ENCODE assay signal across 22 cellular contexts in genomic region chr1:918353-918752, GRCh38. TPM values are rescaled to one million over a fixed set of nuclear protein-coding genes. Genes with fewer than 3 reads are reported as not detected.
DNase-seq lines count a peak whose midpoint lies in the region; ATAC-seq and TF ChIP-seq lines count a peak whose summit lies in the region.
"Had no signal": no experiment of that assay in that cellular context is flagged by ENCODE, and none has a peak within 500 bp of the region (broad histone marks: within the 10 kb centered on the region; RNA-seq: fewer than 3 reads in every experiment).

No MANE protein-coding gene starts in this region.

- H3K27ac Mint-ChIP-seq in mesothelial cell of epicardium: peak overlapping the region; percentile 73
- H3K27ac Mint-ChIP-seq: IgD-negative memory B cell had no signal

- no peaks in the 10 kb centered on the region for H3K36me3 Mint-ChIP-seq in mesothelial cell of epicardium
- H3K36me3 Mint-ChIP-seq: CD8-positive, alpha-beta memory T cell; IgD-negative memory B cell had no signal

- H3K4me1 ChIP-seq in right atrium auricular region: peaks cover 0 to 26% of the 10 kb centered on the region in 2 donors

- no peak for ATAC-seq in left ventricle myocardium superior
- ATAC-seq: HCT116 had no signal

- H3K36me3 ChIP-seq in right atrium auricular region (no peaks in the 10 kb centered on the region), WERI-Rb-1 (no peaks in the 10 kb centered on the region; the same call in 1 of the 2 replicates)
- H3K36me3 ChIP-seq: Peyer's patch had no signal

- H3K27me3 ChIP-seq in right atrium auricular region: no peaks in the 10 kb centered on the region
- H3K27me3 ChIP-seq in WERI-Rb-1 (ENCODE audit: insufficient read depth, low read depth, severe bottlenecking): no peaks in the 10 kb centered on the region

- H3K9me3 ChIP-seq in right atrium auricular region: no peaks in the 10 kb centered on the region
- H3K9me3 ChIP-seq in WERI-Rb-1 (ENCODE audit: severe bottlenecking): no peaks in the 10 kb centered on the region
- H3K9me3 ChIP-seq: Peyer's patch had no signal

- H3K4me3 ChIP-seq in right atrium auricular region: no peak overlapping the region
- H3K4me3 ChIP-seq in WERI-Rb-1 (ENCODE audit: low read depth, low read length): no peak overlapping the region
- H3K4me3 ChIP-seq: Peyer's patch had no signal

- DNase-seq in left ventricle myocardium superior (peak; percentile 20), right atrium auricular region (ENCODE audit: low spot score) (no peak), WERI-Rb-1 (no peak), mesothelial cell of epicardium (ENCODE audit: low spot score in 2 of 2, unreplicated experiment in 2 of 2) (no peak), NCI-H748 treated with DMSO at 0.1 percent for 48 hours (lab: John Stamatoyannopoulos, UW) (no peak), NCI-H1436 treated with DMSO at 0.1 percent for 48 hours (lab: John Stamatoyannopoulos, UW) (no peak), SIG-M5 treated with dmso at 0.1 percent for 504 hours (lab: John Stamatoyannopoulos, UW; ENCODE audit: unreplicated experiment) (no peak), AML-193 (lab: John Stamatoyannopoulos, UW) (no peak)
- DNase-seq: C1 segment of cervical spinal cord, Calu3, DMS153, GOT3, NCI-H1105, NCI-H2029 treated with DMSO at 0.1 percent for 48 hours, NCI-H226, NCI-H524, NCI-H82, Peyer's patch had no signal

- no peak overlapping the region for H3K4me3 Mint-ChIP-seq in mesothelial cell of epicardium
- H3K4me3 Mint-ChIP-seq: CD8-positive, alpha-beta memory T cell; IgD-negative memory B cell had no signal

- no peak for TF ChIP-seq CTCF in right atrium auricular region (IDR thresholded peaks at IDR 0.05)
- TF ChIP-seq CTCF in WERI-Rb-1 (IDR thresholded peaks at IDR 0.05; ENCODE audit: low read depth, low read length): no peak
- no peak for TF ChIP-seq CTCF in mesothelial cell of epicardium (IDR thresholded peaks at IDR 0.05; ENCODE audit: unreplicated experiment)

- H3K27me3 Mint-ChIP-seq in mesothelial cell of epicardium (ENCODE audit: low read depth): peaks cover 4% of the 10 kb centered on the region

- no peaks in the 10 kb centered on the region for H3K9me3 Mint-ChIP-seq in mesothelial cell of epicardium

- intact Hi-C loops in left ventricle myocardium superior (cut with micrococcal nuclease): no loop called here

- peaks cover 83% of the 10 kb centered on the region for H3K4me1 Mint-ChIP-seq in mesothelial cell of epicardium

- H3K27ac ChIP-seq in right atrium auricular region (no peak overlapping the region), WERI-Rb-1 (0 out of 2 replicates have a peak overlapping the region, but pooled peaks have one; percentile 12)
- H3K27ac ChIP-seq: Peyer's patch had no signal

RNA-seq across cellular contexts. Expression of gene SAMD11, which starts 5.4 kb away (rescaled TPM):
- total RNA-seq in left ventricle myocardium superior (2.1 TPM), right atrium auricular region (1 to 10 TPM; 2.7 to 6.4 TPM), mesothelial cell of epicardium (303 to 325 TPM (median 313 TPM) in 3 replicates)
- total RNA-seq: CD8-positive, alpha-beta memory T cell; SK-MEL-5 had no signal

RNA-seq across cellular contexts. Expression of gene NOC2L, which starts 40.7 kb away (rescaled TPM):
- 46.8 TPM for total RNA-seq in left ventricle myocardium superior
- 10 to 100 TPM; 29.5 to 38.8 TPM for total RNA-seq in right atrium auricular region
- 69.3 to 73.1 TPM (median 69.8 TPM) in 3 replicates for total RNA-seq in mesothelial cell of epicardium

RNA-seq across cellular contexts. Expression of gene KLHL17, which starts 42.0 kb away (rescaled TPM):
- total RNA-seq in left ventricle myocardium superior: 6.6 TPM
- total RNA-seq in right atrium auricular region: 1 to 10 TPM; 2.4 to 2.9 TPM
- 44.7 to 49.8 TPM (median 47.0 TPM) in 3 replicates for total RNA-seq in mesothelial cell of epicardium

RNA-seq across cellular contexts. Expression of gene PLEKHN1, which starts 47.9 kb away (rescaled TPM):
- not detected for total RNA-seq in left ventricle myocardium superior
- total RNA-seq in right atrium auricular region: under 1 TPM in 1 of 2 donors, not detected in 1; 0.59 TPM
- total RNA-seq in mesothelial cell of epicardium: 33.6 to 36.0 TPM (median 34.4 TPM) in 3 replicates

Comparison
In these comparisons a context has a peak if more than half of its experiments do, and no peak if none do; other contexts are left out.
1. RNA of gene SAMD11, which starts 5.4 kb away (total RNA-seq): 303 to 325 TPM in mesothelial cell of epicardium; 2.7 to 6.4 TPM in right atrium auricular region and 2.1 TPM in left ventricle myocardium superior (single experiment); every median in the first group is over 10 times any median in the second.